In genomic region chr3:61814674-61815073, GRCh38 we compare ENCODE assay signal across 20 cellular contexts.
DNase-seq lines count a peak whose midpoint lies in the region; TF ChIP-seq lines count a peak whose summit lies in the region.
"Had no signal": no experiment of that assay in that cellular context is flagged by ENCODE, and none has a peak within 500 bp of the region (broad histone marks: within the 10 kb centered on the region; RNA-seq: fewer than 3 reads in every experiment).

No MANE protein-coding gene starts in this region.

- peaks cover 8% of the 10 kb centered on the region for H3K9me3 Mint-ChIP-seq in nephron progenitor cell
- no peaks in the 10 kb centered on the region for H3K9me3 Mint-ChIP-seq in activated CD4-positive, alpha-beta T cell treated with anti-CD3 and anti-CD28 coated beads, Interleukin-2, amount 10 ng/mL, durations not matched to agents 24 days and 14 days
- H3K9me3 Mint-ChIP-seq: CD8-positive, alpha-beta T cell had no signal

- no peaks in the 10 kb centered on the region for H3K27me3 Mint-ChIP-seq in nephron progenitor cell (ENCODE audit: low read depth, poor library complexity)
- no peaks in the 10 kb centered on the region for H3K27me3 Mint-ChIP-seq in activated CD4-positive, alpha-beta T cell treated with anti-CD3 and anti-CD28 coated beads, Interleukin-2, amount 10 ng/mL, durations not matched to agents 24 days and 14 days

- peaks cover 13% of the 10 kb centered on the region for H3K36me3 Mint-ChIP-seq in nephron progenitor cell (ENCODE audit: low read depth)
- H3K36me3 Mint-ChIP-seq in activated CD4-positive, alpha-beta T cell treated with anti-CD3 and anti-CD28 coated beads, Interleukin-2, amount 10 ng/mL, durations not matched to agents 24 days and 14 days (ENCODE audit: low read depth) = no peaks in the 10 kb centered on the region
- H3K36me3 Mint-ChIP-seq: CD8-positive, alpha-beta T cell had no signal

- peaks cover 16% of the 10 kb centered on the region for H3K4me1 Mint-ChIP-seq in nephron progenitor cell
- no peaks in the 10 kb centered on the region for H3K4me1 Mint-ChIP-seq in activated CD4-positive, alpha-beta T cell treated with anti-CD3 and anti-CD28 coated beads, Interleukin-2, amount 10 ng/mL, durations not matched to agents 24 days and 14 days

- H3K27ac Mint-ChIP-seq in nephron progenitor cell = peak overlapping the region; percentile 23
- no peak overlapping the region for H3K27ac Mint-ChIP-seq in activated CD4-positive, alpha-beta T cell treated with anti-CD3 and anti-CD28 coated beads, Interleukin-2, amount 10 ng/mL, durations not matched to agents 24 days and 14 days
- H3K27ac Mint-ChIP-seq: CD8-positive, alpha-beta T cell had no signal

- DNase-seq in NCI-H2107 treated with DMSO at 0.1 percent for 48 hours (lab: John Stamatoyannopoulos, UW; ENCODE audit: unreplicated experiment) = peak; percentile 17
- no peak for DNase-seq in NCI-H2107 (lab: John Stamatoyannopoulos, UW)
- peak; percentile 53 for DNase-seq in NCI-H1048 (lab: John Stamatoyannopoulos, UW)
- DNase-seq in nephron progenitor cell = no peak
- DNase-seq in stimulated activated CD8-positive, alpha-beta memory T cell treated with anti-CD3 and anti-CD28 coated beads, Interleukin-4, amount 100 ng/mL, for 48 hours = no peak
- DNase-seq in Kasumi-1 (lab: John Stamatoyannopoulos, UW) = no peak
- DNase-seq in activated CD4-positive, alpha-beta T cell treated with anti-CD3 and anti-CD28 coated beads, Interleukin-2, amount 10 ng/mL, durations not matched to agents 24 days and 14 days = no peak
- DNase-seq: 8988T; CD8-positive, alpha-beta T cell; DND-41; KG1; NCI-H1092; NCI-H146; NCI-H510A treated with DMSO at 0.1 percent for 48 hours; NK-92 treated with Interleukin-12 subunit alpha and Interleukin-12 subunit beta, amount 100 ng/mL, for 24 hours; OCI-M1; SW 1271 had no signal

- H3K4me3 Mint-ChIP-seq in nephron progenitor cell = no peak overlapping the region
- H3K4me3 Mint-ChIP-seq in activated CD4-positive, alpha-beta T cell treated with anti-CD3 and anti-CD28 coated beads, Interleukin-2, amount 10 ng/mL, durations not matched to agents 24 days and 14 days = no peak overlapping the region
- H3K4me3 Mint-ChIP-seq: CD8-positive, alpha-beta T cell had no signal

- intact Hi-C loops in activated CD4-positive, alpha-beta T cell treated with anti-CD3 and anti-CD28 coated beads, Interleukin-2, amount 10 ng/mL, durations not matched to agents 24 days and 14 days (cut with micrococcal nuclease) = no loop called here

- H3K27ac ChIP-seq in VCaP = peak overlapping the region; percentile 43
- H3K27ac ChIP-seq: RWPE1, SJSA1 had no signal

- TF ChIP-seq CTCF in VCaP (conservative IDR thresholded peaks at IDR 0.05) (no peak), nephron progenitor cell (IDR thresholded peaks at IDR 0.05) (no peak)

Comparison
In these comparisons a context has a peak if more than half of its experiments do, and no peak if none do; other contexts are left out.
1. DNase-seq: peak in NCI-H2107 treated with DMSO at 0.1 percent for 48 hours (single experiment) and NCI-H1048 (single experiment); none in NCI-H2107 (single experiment), nephron progenitor cell (single experiment), stimulated activated CD8-positive, alpha-beta memory T cell treated with anti-CD3 and anti-CD28 coated beads, Interleukin-4, amount 100 ng/mL, for 48 hours (single experiment), Kasumi-1 (0 of 2) and activated CD4-positive, alpha-beta T cell treated with anti-CD3 and anti-CD28 coated beads, Interleukin-2, amount 10 ng/mL, durations not matched to agents 24 days and 14 days (single experiment).